In the genomic region with DNA sequence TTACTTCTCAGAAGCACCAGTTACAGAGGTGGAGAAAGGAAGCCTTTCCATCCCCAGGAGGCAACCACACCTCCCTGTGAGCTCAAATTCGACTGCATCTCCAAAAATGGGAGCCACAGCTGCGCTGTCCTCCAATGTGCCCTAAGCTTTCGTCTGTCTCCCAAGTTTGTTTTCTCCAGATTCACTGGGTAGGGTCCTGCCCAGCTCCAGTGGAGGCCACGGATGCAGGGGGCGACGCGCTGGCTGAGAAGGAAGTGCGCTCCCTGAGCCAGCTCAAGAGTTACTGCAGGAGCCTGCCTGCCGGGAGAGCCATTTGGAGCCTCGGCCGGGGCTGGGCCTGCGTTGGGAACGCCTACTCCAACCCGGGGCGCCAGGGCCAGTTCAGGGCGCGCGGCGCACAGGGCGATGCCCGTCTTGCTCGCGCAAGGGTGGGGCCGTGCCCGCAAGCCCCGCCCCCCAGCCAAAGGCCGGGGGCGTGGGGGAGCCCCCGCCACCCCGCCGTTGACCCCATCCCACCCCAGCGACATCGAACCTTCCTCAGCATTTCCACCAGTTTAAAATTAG, we compare ENCODE assay signal across 8 cellular contexts. TPM values are rescaled to one million over a fixed set of nuclear protein-coding genes. Genes with fewer than 3 reads are reported as not detected.
DNase-seq lines count a peak whose midpoint lies in the region; ATAC-seq and TF ChIP-seq lines count a peak whose summit lies in the region.

No MANE protein-coding gene starts in this region.

- no peaks in the 10 kb centered on the region for H3K27me3 Mint-ChIP-seq in neural crest cell (ENCODE audit: low read depth)
- no peaks in the 10 kb centered on the region for H3K27me3 Mint-ChIP-seq in stimulated activated naive CD8-positive, alpha-beta T cell treated with anti-CD3 and anti-CD28 coated beads, Interleukin-15, amount 100 ng/mL, for 72 hours

- H3K4me3 ChIP-seq in HL-60 (replicated peaks; ENCODE audit: insufficient read depth, low read length) (peak overlapping the region; percentile 63), fibroblast of villous mesenchyme (ENCODE audit: low read depth, low read length) (peak overlapping the region; percentile 68)

- ATAC-seq in GM19468 (IDR thresholded peaks at IDR 0.05; ENCODE audit: extremely low read depth, unreplicated experiment) = peak; percentile 64
- ATAC-seq in stimulated activated naive CD8-positive, alpha-beta T cell treated with anti-CD3 and anti-CD28 coated beads, Interleukin-15, amount 100 ng/mL, for 72 hours = peak; percentile 94

- H3K4me3 Mint-ChIP-seq in neural crest cell = peak overlapping the region; percentile 83
- H3K4me3 Mint-ChIP-seq in stimulated activated naive CD8-positive, alpha-beta T cell treated with anti-CD3 and anti-CD28 coated beads, Interleukin-15, amount 100 ng/mL, for 72 hours = peak overlapping the region; percentile 92

- peak overlapping the region; percentile 68 for H3K27ac ChIP-seq in HL-60 (replicated peaks)

- no peaks in the 10 kb centered on the region for H3K36me3 Mint-ChIP-seq in neural crest cell (ENCODE audit: low read depth)

- no peaks in the 10 kb centered on the region for H3K27me3 ChIP-seq in HL-60 (ENCODE audit: insufficient read depth, poor library complexity, severe bottlenecking)

- H3K4me1 Mint-ChIP-seq in neural crest cell = peaks cover 51% of the 10 kb centered on the region
- peaks cover 81% of the 10 kb centered on the region for H3K4me1 Mint-ChIP-seq in stimulated activated naive CD8-positive, alpha-beta T cell treated with anti-CD3 and anti-CD28 coated beads, Interleukin-15, amount 100 ng/mL, for 72 hours

- no peak for TF ChIP-seq CTCF in HL-60 (IDR thresholded peaks at IDR 0.05; ENCODE audit: insufficient read depth, low read length)
- TF ChIP-seq CTCF in fibroblast of villous mesenchyme (IDR thresholded peaks at IDR 0.05; ENCODE audit: insufficient read depth, low read depth, low read length) = peak; percentile 11
- TF ChIP-seq CTCF in neural crest cell (conservative IDR thresholded peaks at IDR 0.05) = no peak

- H3K9me3 Mint-ChIP-seq in neural crest cell = no peaks in the 10 kb centered on the region
- H3K9me3 Mint-ChIP-seq in stimulated activated naive CD8-positive, alpha-beta T cell treated with anti-CD3 and anti-CD28 coated beads, Interleukin-15, amount 100 ng/mL, for 72 hours = no peaks in the 10 kb centered on the region

- DNase-seq in COLO829 (ENCODE audit: low spot score) (peak; percentile 39), HL-60 (ENCODE audit: low read depth in 1 of 2, low spot score in 1 of 2) (peak; percentile 71 to 80), RKO (ENCODE audit: low spot score) (peak; percentile 92), activated gamma-delta T cell (lab: John Stamatoyannopoulos, UW) (peak; percentile 46), fibroblast of villous mesenchyme (ENCODE audit: low read depth) (peak; percentile 91), neural crest cell (ENCODE audit: low read depth, low spot score) (peak; percentile 72)
- DNase-seq in stimulated activated naive CD8-positive, alpha-beta T cell treated with anti-CD3 and anti-CD28 coated beads, Interleukin-15, amount 100 ng/mL, for 72 hours = peak; percentile 89 to 90

- H3K27ac Mint-ChIP-seq in neural crest cell (ENCODE audit: unreplicated experiment) = no peak overlapping the region
- peak overlapping the region; percentile 99 to 100 for H3K27ac Mint-ChIP-seq in stimulated activated naive CD8-positive, alpha-beta T cell treated with anti-CD3 and anti-CD28 coated beads, Interleukin-15, amount 100 ng/mL, for 72 hours

RNA-seq across cellular contexts. Expression of a gene that starts 19.5 kb away (rescaled TPM):
- total RNA-seq in fibroblast of villous mesenchyme (28.9 and 39.3 TPM in 2 replicates), neural crest cell (31.1 and 33.2 TPM in 2 replicates)

Comparison
In these comparisons a context has a peak if more than half of its experiments do, and no peak if none do; other contexts are left out.
1. Peak in every context shown above with its lines: DNase-seq, ATAC-seq, H3K4me3 ChIP-seq and H3K27ac ChIP-seq.
2. DNase-seq: peak in every context shown above with its lines; median percentile 92 in RKO; 91 in fibroblast of villous mesenchyme; 90 in stimulated activated naive CD8-positive, alpha-beta T cell treated with anti-CD3 and anti-CD28 coated beads, Interleukin-15, amount 100 ng/mL, for 72 hours; 76 in HL-60; 72 in neural crest cell; 46 in activated gamma-delta T cell; 39 in COLO829.